8 cellular contexts compared by ENCODE assay signal in genomic region chr13:77660841-77661250, GRCh38.
"Had no signal": no experiment of that assay in that cellular context is flagged by ENCODE, and none has a peak within 500 bp of the region (broad histone marks: within the 10 kb centered on the region; RNA-seq: fewer than 3 reads in every experiment).

No MANE protein-coding gene starts in this region.

- DNase-seq: GDM1, GF-D8 had no signal

- FAIRE-seq: G401.6, GM12878, GM12891, GM12892, GM18507, GM19239 had no signal

- H3K4me3 ChIP-seq: GM12878 had no signal

- ATAC-seq: GM12878 had no signal
